Comparison of ENCODE assay signal across 25 cellular contexts in the genomic region with DNA sequence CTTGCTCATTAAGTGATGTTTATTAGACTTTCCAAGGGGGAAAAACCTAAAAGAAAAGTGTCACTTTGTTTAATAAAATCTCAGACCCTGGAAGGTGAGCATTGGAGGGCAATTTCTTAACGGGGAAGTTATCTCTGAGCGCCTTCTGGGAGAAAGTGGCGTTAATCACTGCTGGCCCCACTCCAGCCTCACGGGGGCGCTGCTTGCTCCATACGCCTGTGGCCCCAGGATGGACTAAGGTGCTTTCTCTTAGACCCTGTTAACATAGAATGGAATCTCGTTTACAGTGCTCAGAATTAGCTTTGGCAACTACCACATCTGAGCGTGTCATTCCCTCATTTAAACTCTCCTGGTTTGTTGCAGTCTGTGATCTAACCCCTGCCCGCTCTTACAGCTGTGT. TPM values are rescaled to one million over a fixed set of nuclear protein-coding genes. Genes with fewer than 3 reads are reported as not detected.
DNase-seq lines count a peak whose midpoint lies in the region; ATAC-seq and TF ChIP-seq lines count a peak whose summit lies in the region.
"Had no signal": no experiment of that assay in that cellular context is flagged by ENCODE, and none has a peak within 500 bp of the region (broad histone marks: within the 10 kb centered on the region; RNA-seq: fewer than 3 reads in every experiment).

No MANE protein-coding gene starts in this region.

- H3K4me3 ChIP-seq in GM23338, result no peak overlapping the region
- no peak overlapping the region for H3K4me3 ChIP-seq in CD8-positive, alpha-beta T cell (ENCODE audit: low read depth, low read length)
- H3K4me3 ChIP-seq: upper lobe of left lung had no signal

- H3K4me3 Mint-ChIP-seq in activated CD8-positive, alpha-beta T cell treated with anti-CD3 and anti-CD28 coated beads for 36 hours, result no peak overlapping the region
- H3K4me3 Mint-ChIP-seq in activated CD8-positive, alpha-beta T cell treated with anti-CD3 and anti-CD28 coated beads, Interleukin-2, amount 10 ng/mL, durations not matched to agents 7 days and 5 days, result no peak overlapping the region
- H3K4me3 Mint-ChIP-seq in GM23338 (no peak overlapping the region), WTC11 (no peak overlapping the region)
- no peak overlapping the region for H3K4me3 Mint-ChIP-seq in CD8-positive, alpha-beta T cell
- H3K4me3 Mint-ChIP-seq: activated naive CD8-positive, alpha-beta T cell treated with anti-CD3 and anti-CD28 coated beads, Interleukin-2, amount 10 ng/mL, durations not matched to agents 7 days and 5 days; activated T-helper 1 cell treated with anti-CD3 and anti-CD28 coated beads, Interleukin-12 subunit alpha, Interleukin-12 subunit beta, Interleukin-2, Interleukin-4 antibody, amounts not matched to agents 30 ng/mL and 10 ng/mL and 1 ng/mL, durations not matched to agents 14 hours and 24 hours and 36 hours; brain had no signal

- no peak for TF ChIP-seq CTCF in activated CD8-positive, alpha-beta T cell treated with anti-CD3 and anti-CD28 coated beads for 36 hours (IDR thresholded peaks at IDR 0.05)
- TF ChIP-seq CTCF in GM23338 (conservative IDR thresholded peaks at IDR 0.05; ENCODE audit: low read depth in 2 of 2) (peak; percentile 87 to 89), WTC11 (IDR thresholded peaks at IDR 0.05) (peak; percentile 75)
- TF ChIP-seq CTCF in CD8-positive, alpha-beta T cell (IDR thresholded peaks at IDR 0.05), result no peak

- peak overlapping the region; percentile 20; the same call in 1 of the 2 replicates for H2AFZ ChIP-seq in GM23338

- H3K36me3 ChIP-seq in GM23338 (ENCODE audit: insufficient read depth), result no peaks in the 10 kb centered on the region
- no peaks in the 10 kb centered on the region for H3K36me3 ChIP-seq in CD8-positive, alpha-beta T cell (ENCODE audit: insufficient read depth, low read length)
- H3K36me3 ChIP-seq: upper lobe of left lung had no signal

- H3K27ac Mint-ChIP-seq in activated CD8-positive, alpha-beta T cell treated with anti-CD3 and anti-CD28 coated beads for 36 hours, result no peak overlapping the region
- H3K27ac Mint-ChIP-seq in activated CD8-positive, alpha-beta T cell treated with anti-CD3 and anti-CD28 coated beads, Interleukin-2, amount 10 ng/mL, durations not matched to agents 7 days and 5 days, result no peak overlapping the region
- H3K27ac Mint-ChIP-seq in GM23338 (no peak overlapping the region), WTC11 (no peak overlapping the region)
- no peak overlapping the region for H3K27ac Mint-ChIP-seq in CD8-positive, alpha-beta T cell
- H3K27ac Mint-ChIP-seq: activated naive CD8-positive, alpha-beta T cell treated with anti-CD3 and anti-CD28 coated beads, Interleukin-2, amount 10 ng/mL, durations not matched to agents 7 days and 5 days; activated T-helper 1 cell treated with anti-CD3 and anti-CD28 coated beads, Interleukin-12 subunit alpha, Interleukin-12 subunit beta, Interleukin-2, Interleukin-4 antibody, amounts not matched to agents 30 ng/mL and 10 ng/mL and 1 ng/mL, durations not matched to agents 14 hours and 24 hours and 36 hours had no signal

- H3K4me1 Mint-ChIP-seq in activated CD8-positive, alpha-beta T cell treated with anti-CD3 and anti-CD28 coated beads for 36 hours (ENCODE audit: low read depth), result peaks cover 2% of the 10 kb centered on the region
- no peaks in the 10 kb centered on the region for H3K4me1 Mint-ChIP-seq in activated CD8-positive, alpha-beta T cell treated with anti-CD3 and anti-CD28 coated beads, Interleukin-2, amount 10 ng/mL, durations not matched to agents 7 days and 5 days (ENCODE audit: low read depth)
- H3K4me1 Mint-ChIP-seq in GM23338 (no peaks in the 10 kb centered on the region), WTC11 (no peaks in the 10 kb centered on the region)
- H3K4me1 Mint-ChIP-seq in CD8-positive, alpha-beta T cell (ENCODE audit: low read depth), result no peaks in the 10 kb centered on the region
- H3K4me1 Mint-ChIP-seq: activated naive CD8-positive, alpha-beta T cell treated with anti-CD3 and anti-CD28 coated beads, Interleukin-2, amount 10 ng/mL, durations not matched to agents 7 days and 5 days had no signal

- H3K27me3 ChIP-seq in GM23338 (ENCODE audit: insufficient read depth), result no peaks in the 10 kb centered on the region
- H3K27me3 ChIP-seq in CD8-positive, alpha-beta T cell (ENCODE audit: insufficient read depth, low read length), result no peaks in the 10 kb centered on the region
- H3K27me3 ChIP-seq: upper lobe of left lung had no signal

- H3K9me3 Mint-ChIP-seq in activated CD8-positive, alpha-beta T cell treated with anti-CD3 and anti-CD28 coated beads for 36 hours, result peaks cover 1% of the 10 kb centered on the region
- H3K9me3 Mint-ChIP-seq in activated CD8-positive, alpha-beta T cell treated with anti-CD3 and anti-CD28 coated beads, Interleukin-2, amount 10 ng/mL, durations not matched to agents 7 days and 5 days (ENCODE audit: insufficient read depth), result no peaks in the 10 kb centered on the region
- H3K9me3 Mint-ChIP-seq in GM23338 (peaks cover 17% of the 10 kb centered on the region), WTC11 (peaks cover 22% of the 10 kb centered on the region)
- H3K9me3 Mint-ChIP-seq in CD8-positive, alpha-beta T cell, result peaks cover 5% of the 10 kb centered on the region

- no peaks in the 10 kb centered on the region for H3K36me3 Mint-ChIP-seq in activated CD8-positive, alpha-beta T cell treated with anti-CD3 and anti-CD28 coated beads for 36 hours (ENCODE audit: low read depth)
- no peaks in the 10 kb centered on the region for H3K36me3 Mint-ChIP-seq in activated CD8-positive, alpha-beta T cell treated with anti-CD3 and anti-CD28 coated beads, Interleukin-2, amount 10 ng/mL, durations not matched to agents 7 days and 5 days (ENCODE audit: low read depth)
- H3K36me3 Mint-ChIP-seq in GM23338 (ENCODE audit: low read depth) (peaks cover 4% of the 10 kb centered on the region; the same call in 2 of the 3 replicates), WTC11 (peaks cover 10% of the 10 kb centered on the region)
- no peaks in the 10 kb centered on the region for H3K36me3 Mint-ChIP-seq in CD8-positive, alpha-beta T cell
- H3K36me3 Mint-ChIP-seq: activated naive CD8-positive, alpha-beta T cell treated with anti-CD3 and anti-CD28 coated beads, Interleukin-2, amount 10 ng/mL, durations not matched to agents 7 days and 5 days; brain had no signal

- peak; percentile 8 for DNase-seq in activated CD8-positive, alpha-beta T cell treated with anti-CD3 and anti-CD28 coated beads for 36 hours
- DNase-seq in activated CD8-positive, alpha-beta T cell treated with anti-CD3 and anti-CD28 coated beads, Interleukin-2, amount 10 ng/mL, durations not matched to agents 7 days and 5 days, result no peak
- DNase-seq in GM23338 (ENCODE audit: low spot score), result peak; percentile 74
- peak; percentile 78 for DNase-seq in WTC11 (ENCODE audit: low spot score)
- peak; percentile 46 for DNase-seq in stimulated activated CD8-positive, alpha-beta memory T cell treated with anti-CD3 and anti-CD28 coated beads, Interleukin-4, amount 100 ng/mL, for 48 hours
- DNase-seq in glomerular visceral epithelial cell (ENCODE audit: extremely low spot score), result no peak
- DNase-seq in CD8-positive, alpha-beta T cell, result no peak
- no peak for DNase-seq in cortex of kidney (lab: John Stamatoyannopoulos, UW)
- DNase-seq: activated naive CD8-positive, alpha-beta T cell treated with anti-CD3 and anti-CD28 coated beads, Interleukin-2, amount 10 ng/mL, durations not matched to agents 7 days and 5 days; EL; foreskin melanocyte; left colon; NCI-H1417; NCI-H2227 treated with DMSO at 0.1 percent for 48 hours; NK-92 treated with Interleukin-12 subunit alpha and Interleukin-12 subunit beta, amount 100 ng/mL, for 24 hours; Right ventricle myocardium superior; stimulated activated CD4-positive, alpha-beta T cell treated with anti-CD3 and anti-CD28 coated beads, Interleukin-12 subunit alpha, Interleukin-12 subunit beta, amount 100 ng/mL, for 4 hours; stimulated activated naive CD8-positive, alpha-beta T cell treated with anti-CD3 and anti-CD28 coated beads, Interleukin-15, Interleukin-2, amounts not matched to agents 100 U/mL and 50 U/mL, for 24 hours; T-helper 1 cell; upper lobe of left lung had no signal

- peaks cover 2% of the 10 kb centered on the region for H3K27me3 Mint-ChIP-seq in activated CD8-positive, alpha-beta T cell treated with anti-CD3 and anti-CD28 coated beads for 36 hours
- no peaks in the 10 kb centered on the region for H3K27me3 Mint-ChIP-seq in activated CD8-positive, alpha-beta T cell treated with anti-CD3 and anti-CD28 coated beads, Interleukin-2, amount 10 ng/mL, durations not matched to agents 7 days and 5 days (ENCODE audit: low read depth)
- no peaks in the 10 kb centered on the region for H3K27me3 Mint-ChIP-seq in GM23338 (ENCODE audit: insufficient read depth, low read depth, poor library complexity)
- no peaks in the 10 kb centered on the region for H3K27me3 Mint-ChIP-seq in WTC11 (ENCODE audit: low read depth)
- peaks cover 6% of the 10 kb centered on the region for H3K27me3 Mint-ChIP-seq in CD8-positive, alpha-beta T cell (ENCODE audit: low read depth)

- H3K27ac ChIP-seq in GM23338 (ENCODE audit: low read depth), result no peak overlapping the region
- no peak overlapping the region for H3K27ac ChIP-seq in CD8-positive, alpha-beta T cell (ENCODE audit: low read depth, low read length)
- H3K27ac ChIP-seq: upper lobe of left lung, VCaP had no signal

- H3K4me1 ChIP-seq in GM23338 (ENCODE audit: insufficient read depth), result no peaks in the 10 kb centered on the region
- H3K4me1 ChIP-seq in CD8-positive, alpha-beta T cell (ENCODE audit: insufficient read depth, low read length), result no peaks in the 10 kb centered on the region
- H3K4me1 ChIP-seq: upper lobe of left lung had no signal

- no peak overlapping the region for H3K4me2 ChIP-seq in GM23338

- no peaks in the 10 kb centered on the region for H3F3A ChIP-seq in GM23338 (replicated peaks; ENCODE audit: low read depth)

- intact Hi-C loops in activated CD8-positive, alpha-beta T cell treated with anti-CD3 and anti-CD28 coated beads for 36 hours (cut with micrococcal nuclease), result no loop called here
- intact Hi-C loops in CD8-positive, alpha-beta T cell (cut with DNase I, micrococcal nuclease), result no loop called here

- H3K79me2 ChIP-seq in GM23338 (replicated peaks; ENCODE audit: insufficient read depth), result no peaks in the 10 kb centered on the region

- POLR2A ChIA-PET in activated CD8-positive, alpha-beta T cell treated with anti-CD3 and anti-CD28 coated beads for 36 hours (lab: Charles Lee), result no interaction called here
- POLR2A ChIA-PET in activated CD8-positive, alpha-beta T cell treated with anti-CD3 and anti-CD28 coated beads, Interleukin-2, amount 10 ng/mL, durations not matched to agents 7 days and 5 days (lab: Charles Lee), result no interaction called here
- POLR2A ChIA-PET in WTC11 (lab: Charles Lee), result no interaction called here
- POLR2A ChIA-PET in CD8-positive, alpha-beta T cell (lab: Charles Lee), result no interaction called here

- no peaks in the 10 kb centered on the region for H4K20me1 ChIP-seq in GM23338 (replicated peaks; ENCODE audit: insufficient read depth)

- 0 out of 2 replicates have a peak, but pooled peaks cover 6% of the 10 kb centered on the region for H3K9me2 ChIP-seq in GM23338 (ENCODE audit: insufficient read depth)

- H3K9me3 ChIP-seq in CD8-positive, alpha-beta T cell (ENCODE audit: low read length), result no peaks in the 10 kb centered on the region

- CTCF ChIA-PET in activated CD8-positive, alpha-beta T cell treated with anti-CD3 and anti-CD28 coated beads for 36 hours (lab: Charles Lee), result no interaction called here
- CTCF ChIA-PET in activated CD8-positive, alpha-beta T cell treated with anti-CD3 and anti-CD28 coated beads, Interleukin-2, amount 10 ng/mL, durations not matched to agents 7 days and 5 days (lab: Charles Lee), result no interaction called here
- CTCF ChIA-PET in WTC11 (lab: Charles Lee), result interaction anchor here (0.7 to 4.4 kb wide), 6 partner anchors 89 to 135 kb away, joined by 3 to 39 read pairs (median 5); no protein-coding TSS in a partner anchor
- CTCF ChIA-PET in CD8-positive, alpha-beta T cell (lab: Charles Lee), result interaction anchor here (1.3 kb wide), 1 partner anchor 10 kb away, joined by 3 read pairs; no protein-coding TSS in a partner anchor

- no peak for ATAC-seq in activated CD8-positive, alpha-beta T cell treated with anti-CD3 and anti-CD28 coated beads for 36 hours
- no peak for ATAC-seq in activated CD8-positive, alpha-beta T cell treated with anti-CD3 and anti-CD28 coated beads, Interleukin-2, amount 10 ng/mL, durations not matched to agents 7 days and 5 days
- peak; percentile 97 for ATAC-seq in GM23338
- ATAC-seq in WTC11, result peak; percentile 96
- ATAC-seq in CD8-positive, alpha-beta T cell, result no peak
- ATAC-seq: left colon; stimulated activated naive CD8-positive, alpha-beta T cell treated with anti-CD3 and anti-CD28 coated beads, Interleukin-15, Interleukin-2, amounts not matched to agents 100 U/mL and 50 U/mL, for 24 hours had no signal

RNA-seq across cellular contexts. Expression of a gene that starts 16.4 kb away (rescaled TPM):
- total RNA-seq in activated CD8-positive, alpha-beta T cell treated with anti-CD3 and anti-CD28 coated beads for 36 hours, result not detected
- total RNA-seq in activated CD8-positive, alpha-beta T cell treated with anti-CD3 and anti-CD28 coated beads, Interleukin-2, amount 10 ng/mL, durations not matched to agents 7 days and 5 days, result not detected
- 3.3 and 3.5 TPM in 2 replicates for total RNA-seq in GM23338 (2014; rRNA removed; shearing (Covaris generic))
- 1.2 and 2.1 TPM in 2 replicates for polyA plus RNA-seq in GM23338 (2016; fragmentation: Nextera tagmentation; extraction: Ambion mirVana)
- 3.9 to 4.9 TPM (median 4.1 TPM) in 3 replicates for total RNA-seq in WTC11 (2021)
- total RNA-seq in CD8-positive, alpha-beta T cell, result not detected
- total RNA-seq: activated naive CD8-positive, alpha-beta T cell treated with anti-CD3 and anti-CD28 coated beads, Interleukin-2, amount 10 ng/mL, durations not matched to agents 7 days and 5 days; activated T-helper 1 cell treated with anti-CD3 and anti-CD28 coated beads, Interleukin-12 subunit alpha, Interleukin-12 subunit beta, Interleukin-2, Interleukin-4 antibody, amounts not matched to agents 30 ng/mL and 10 ng/mL and 1 ng/mL, durations not matched to agents 14 hours and 24 hours and 36 hours; LHCN-M2 had no signal
- polyA plus RNA-seq: AG04450 had no signal

Comparison
In these comparisons a context has a peak if more than half of its experiments do, and no peak if none do; other contexts are left out.
1. DNase-seq: peak in activated CD8-positive, alpha-beta T cell treated with anti-CD3 and anti-CD28 coated beads for 36 hours (single experiment), GM23338 (single experiment), WTC11 (single experiment) and stimulated activated CD8-positive, alpha-beta memory T cell treated with anti-CD3 and anti-CD28 coated beads, Interleukin-4, amount 100 ng/mL, for 48 hours (single experiment); none in activated CD8-positive, alpha-beta T cell treated with anti-CD3 and anti-CD28 coated beads, Interleukin-2, amount 10 ng/mL, durations not matched to agents 7 days and 5 days (single experiment), glomerular visceral epithelial cell (single experiment), CD8-positive, alpha-beta T cell (0 of 7) and cortex of kidney (single experiment).
2. ATAC-seq: peak in GM23338 (single experiment) and WTC11 (single experiment); none in activated CD8-positive, alpha-beta T cell treated with anti-CD3 and anti-CD28 coated beads for 36 hours (single experiment), activated CD8-positive, alpha-beta T cell treated with anti-CD3 and anti-CD28 coated beads, Interleukin-2, amount 10 ng/mL, durations not matched to agents 7 days and 5 days (single experiment) and CD8-positive, alpha-beta T cell (single experiment).
3. CTCF ChIP-seq: peak in GM23338 (2 of 2) and WTC11 (single experiment); none in activated CD8-positive, alpha-beta T cell treated with anti-CD3 and anti-CD28 coated beads for 36 hours (single experiment) and CD8-positive, alpha-beta T cell (single experiment).
4. CTCF ChIA-PET loops: an anchor here in WTC11 (0.7 to 4.4 kb wide) and CD8-positive, alpha-beta T cell (1.3 kb wide); none called in activated CD8-positive, alpha-beta T cell treated with anti-CD3 and anti-CD28 coated beads for 36 hours and activated CD8-positive, alpha-beta T cell treated with anti-CD3 and anti-CD28 coated beads, Interleukin-2, amount 10 ng/mL, durations not matched to agents 7 days and 5 days.